In the genomic region with DNA sequence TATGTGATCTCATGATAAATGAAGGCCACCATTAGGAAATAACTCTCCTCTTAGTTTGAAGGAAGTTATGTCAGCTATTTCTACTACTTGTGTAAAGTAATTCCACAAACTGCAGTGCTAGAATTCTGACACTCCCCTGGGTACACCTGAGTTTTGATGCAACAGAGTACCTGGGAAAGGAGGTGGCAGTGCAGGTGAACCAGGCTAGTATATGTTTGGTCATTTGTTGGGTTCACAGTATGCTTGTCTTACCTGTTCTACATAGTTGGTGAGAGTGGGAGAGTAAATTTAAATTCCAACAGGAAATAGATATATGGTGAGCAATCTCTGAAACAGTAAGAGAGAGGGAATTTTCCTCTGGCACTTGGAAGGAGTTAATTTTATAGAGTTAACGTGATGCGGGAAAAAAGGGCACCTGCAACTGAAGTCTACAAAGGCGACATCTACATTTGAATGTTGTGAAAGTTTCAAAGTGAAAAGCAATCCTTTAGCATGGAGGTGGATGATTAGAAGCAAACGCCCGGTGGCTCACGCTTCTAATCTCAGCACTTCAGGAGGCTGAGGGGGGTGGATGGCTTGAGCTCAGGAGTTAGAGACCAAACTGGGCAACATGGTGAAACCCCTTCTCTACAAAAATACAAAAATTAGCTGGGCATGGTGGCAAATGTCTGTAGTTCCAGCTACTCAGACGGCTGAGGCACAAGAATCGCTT, we compare ENCODE assay signal across 27 cellular contexts. TPM values are rescaled to one million over a fixed set of nuclear protein-coding genes. Genes with fewer than 3 reads are reported as not detected.
DNase-seq lines count a peak whose midpoint lies in the region; ATAC-seq and TF ChIP-seq lines count a peak whose summit lies in the region.
"Had no signal": no experiment of that assay in that cellular context is flagged by ENCODE, and none has a peak within 500 bp of the region (broad histone marks: within the 10 kb centered on the region; RNA-seq: fewer than 3 reads in every experiment).

No MANE protein-coding gene starts in this region.

- no peak overlapping the region for H3K23ac ChIP-seq in H9 (ENCODE audit: insufficient read length, low read depth, low read length)
- no peak overlapping the region for H3K23ac ChIP-seq in trophoblast cell (ENCODE audit: low read length)

- H2BK120ac ChIP-seq in H9 (ENCODE audit: low read depth, low read length, poor library complexity, severe bottlenecking) = no peak overlapping the region
- no peak overlapping the region for H2BK120ac ChIP-seq in trophoblast cell (ENCODE audit: insufficient read depth, low read length, poor library complexity)

- no peaks in the 10 kb centered on the region for H3K9me3 ChIP-seq in H9 (ENCODE audit: control insufficient read depth, low read depth, low read length)
- H3K9me3 ChIP-seq in PC-3 (ENCODE audit: low read length) = no peaks in the 10 kb centered on the region
- H3K9me3 ChIP-seq in trophoblast cell (ENCODE audit: insufficient read depth, low read depth, low read length) = no peaks in the 10 kb centered on the region
- no peaks in the 10 kb centered on the region for H3K9me3 ChIP-seq in tibial artery
- H3K9me3 ChIP-seq: pancreas, transverse colon had no signal

- H3K14ac ChIP-seq in H9 (ENCODE audit: insufficient read depth, low read length) (no peak overlapping the region), trophoblast cell (ENCODE audit: low read length) (no peak overlapping the region)

- H3K9me3 Mint-ChIP-seq in H9 = no peaks in the 10 kb centered on the region; a peak in 1 of 5 replicates
- H3K9me3 Mint-ChIP-seq: activated naive CD8-positive, alpha-beta T cell treated with anti-CD3 and anti-CD28 coated beads, Interleukin-2, amount 10 ng/mL, durations not matched to agents 7 days and 5 days; central memory CD8-positive, alpha-beta T cell; dendritic cell treated with granulocyte-macrophage colony-stimulating factor and Interleukin-4, amounts not matched to agents 40 ng/mL and 50 ng/mL, for 4 days; nephron had no signal

- H2AK5ac ChIP-seq in H9 (ENCODE audit: insufficient read length, low read length) = no peak overlapping the region
- H2AK5ac ChIP-seq in trophoblast cell (ENCODE audit: low read length) = no peak overlapping the region

- WGBS in H9 (ENCODE audit: extremely low coverage, insufficient read length, low lambda C conversion rate) = no CpG with 5 or more reads among the region's 8 CpGs
- no CpG with 5 or more reads among the region's 8 CpGs for WGBS in trophoblast cell (ENCODE audit: extremely low coverage, insufficient coverage, insufficient read length)

- H4K12ac ChIP-seq in trophoblast cell (ENCODE audit: low read depth, low read length) = no peak overlapping the region

- CTCF ChIA-PET in PC-3 (lab: Charles Lee) = no interaction called here

- no peaks in the 10 kb centered on the region for H4K20me1 ChIP-seq in H9 (ENCODE audit: control insufficient read depth, insufficient read depth, insufficient read length)
- no peaks in the 10 kb centered on the region for H4K20me1 ChIP-seq in PC-3 (ENCODE audit: low read length)

- peaks cover 59% of the 10 kb centered on the region for H3K27me3 Mint-ChIP-seq in H9 (ENCODE audit: low read depth)
- H3K27me3 Mint-ChIP-seq: activated CD4-positive, alpha-beta T cell treated with anti-CD3 and anti-CD28 coated beads for 36 hours; activated naive CD8-positive, alpha-beta T cell treated with anti-CD3 and anti-CD28 coated beads, Interleukin-2, amount 10 ng/mL, durations not matched to agents 7 days and 5 days; dendritic cell treated with granulocyte-macrophage colony-stimulating factor and Interleukin-4, amounts not matched to agents 40 ng/mL and 50 ng/mL, for 4 days had no signal

- H3K4me3 ChIP-seq in PC-3 (ENCODE audit: low read length) (no peak overlapping the region), trophoblast cell (ENCODE audit: low read depth, low read length) (no peak overlapping the region), tibial artery (no peak overlapping the region)
- H3K4me3 ChIP-seq: lung, pancreas, smooth muscle cell, transverse colon had no signal

- DNase-seq in H9 (peak; percentile 62), PC-3 (peak; percentile 72), epithelial cell of prostate (ENCODE audit: low read depth, low spot score) (peak; percentile 24), trophoblast cell (peak; percentile 30 to 76), tibial artery (no peak), DMS114 treated with DMSO at 0.1 percent for 48 hours (lab: John Stamatoyannopoulos, UW; ENCODE audit: unreplicated experiment) (no peak)
- DNase-seq: activated CD4-positive, alpha-beta T cell treated with anti-CD3 and anti-CD28 coated beads for 36 hours; activated CD8-positive, alpha-beta memory T cell treated with anti-CD3 and anti-CD28 coated beads for 24 hours; activated effector memory CD4-positive, alpha-beta T cell treated with anti-CD3 and anti-CD28 coated beads, Interleukin-2, amount 50 U/mL, for 16 hours; activated naive CD8-positive, alpha-beta T cell treated with anti-CD3 and anti-CD28 coated beads, Interleukin-2, amount 10 ng/mL, durations not matched to agents 7 days and 5 days; C1 segment of cervical spinal cord; GOT3; kidney glomerular epithelial cell; NCI-H1436; NCI-H2081 treated with DMSO at 0.1 percent for 48 hours; NCI-H774; pancreas; RPMI8226; stimulated activated CD4-positive, alpha-beta T cell treated with anti-CD3 and anti-CD28 coated beads, Interleukin-1b, Interleukin-23, amount 100 ng/mL, for 48 hours; transverse colon had no signal

- H3K79me2 ChIP-seq in H9 (ENCODE audit: insufficient read depth, low read length) = no peaks in the 10 kb centered on the region
- no peaks in the 10 kb centered on the region for H3K79me2 ChIP-seq in PC-3 (ENCODE audit: low read length)
- no peaks in the 10 kb centered on the region for H3K79me2 ChIP-seq in trophoblast cell (ENCODE audit: control insufficient read depth, insufficient read depth, low read length, poor library complexity)

- H3K18ac ChIP-seq in H9 (ENCODE audit: insufficient read length, low read depth, low read length) (no peak overlapping the region), trophoblast cell (ENCODE audit: low read length) (no peak overlapping the region)

- H3K4me1 ChIP-seq in H9 (ENCODE audit: insufficient read depth, low read length) (peaks cover 3% of the 10 kb centered on the region), PC-3 (ENCODE audit: insufficient read depth, low read length) (peaks cover 35% of the 10 kb centered on the region), trophoblast cell (ENCODE audit: control insufficient read depth in 1 of 2, insufficient read depth in 2 of 2, low read length in 2 of 2) (peaks cover 2 to 3% of the 10 kb centered on the region in 2 experiments), tibial artery (no peaks in the 10 kb centered on the region)
- H3K4me1 ChIP-seq: pancreas, transverse colon had no signal

- no peak overlapping the region for H2AFZ ChIP-seq in H9 (ENCODE audit: low read length)
- no peak overlapping the region for H2AFZ ChIP-seq in PC-3 (ENCODE audit: low read length)
- H2AFZ ChIP-seq in trophoblast cell (ENCODE audit: insufficient read depth, low read length, poor library complexity) = no peak overlapping the region

- no peak overlapping the region for H4K8ac ChIP-seq in H9 (replicated peaks; ENCODE audit: insufficient read length, low read depth, low read length)
- H4K8ac ChIP-seq in trophoblast cell (ENCODE audit: low read depth, low read length) = no peak overlapping the region

- H3K4ac ChIP-seq in H9 (ENCODE audit: low read depth, low read length) (no peak overlapping the region), trophoblast cell (ENCODE audit: low read depth, low read length) (no peak overlapping the region)

- H3F3A ChIP-seq in PC-3 (ENCODE audit: low read length, unreplicated experiment) = no peaks in the 10 kb centered on the region

- H3K36me3 ChIP-seq in PC-3 (ENCODE audit: low read depth, low read length) = no peaks in the 10 kb centered on the region
- H3K36me3 ChIP-seq in trophoblast cell (ENCODE audit: control insufficient read depth in 1 of 2, insufficient read depth in 2 of 2, low read length in 2 of 2) = no peaks in the 10 kb centered on the region
- H3K36me3 ChIP-seq in tibial artery = no peaks in the 10 kb centered on the region
- H3K36me3 ChIP-seq: pancreas, transverse colon had no signal

- H3K9ac ChIP-seq in H9 (ENCODE audit: extremely low read depth, insufficient read length, low read length) = no peak overlapping the region
- no peak overlapping the region for H3K9ac ChIP-seq in PC-3 (ENCODE audit: low read length)
- no peak overlapping the region for H3K9ac ChIP-seq in trophoblast cell (ENCODE audit: low read length)

- H3K36me3 Mint-ChIP-seq in H9 (ENCODE audit: insufficient read depth in 1 of 3, low read depth in 3 of 3) = no peaks in the 10 kb centered on the region
- H3K36me3 Mint-ChIP-seq: activated naive CD8-positive, alpha-beta T cell treated with anti-CD3 and anti-CD28 coated beads, Interleukin-2, amount 10 ng/mL, durations not matched to agents 7 days and 5 days had no signal

- H3K27ac ChIP-seq in H9 (ENCODE audit: insufficient read length, low read depth, low read length) (no peak overlapping the region), PC-3 (ENCODE audit: low read length) (peak overlapping the region; percentile 60; the same call in 1 of the 2 replicates), epithelial cell of prostate (peak overlapping the region; percentile 80), trophoblast cell (ENCODE audit: low read depth, low read length) (no peak overlapping the region), tibial artery (no peak overlapping the region)
- H3K27ac ChIP-seq: pancreas, transverse colon had no signal

- H3K4me1 Mint-ChIP-seq in H9 = peaks cover 17 to 26% of the 10 kb centered on the region in 2 experiments
- H3K4me1 Mint-ChIP-seq: activated CD4-positive, alpha-beta T cell treated with anti-CD3 and anti-CD28 coated beads for 36 hours; activated naive CD8-positive, alpha-beta T cell treated with anti-CD3 and anti-CD28 coated beads, Interleukin-2, amount 10 ng/mL, durations not matched to agents 7 days and 5 days; central memory CD8-positive, alpha-beta T cell; nephron had no signal

- POLR2A ChIA-PET in PC-3 (lab: Charles Lee; ENCODE audit: unreplicated experiment) = no interaction called here

- no peaks in the 10 kb centered on the region for H3K27me3 ChIP-seq in H9 (ENCODE audit: insufficient read depth, low read length)
- no peaks in the 10 kb centered on the region for H3K27me3 ChIP-seq in PC-3 (ENCODE audit: low read length)
- H3K27me3 ChIP-seq in trophoblast cell (ENCODE audit: insufficient read depth, low read length) = no peaks in the 10 kb centered on the region
- H3K27me3 ChIP-seq in tibial artery = no peaks in the 10 kb centered on the region
- H3K27me3 ChIP-seq: pancreas, transverse colon had no signal

- H4K91ac ChIP-seq in H9 (ENCODE audit: insufficient read length, low read depth, low read length) = no peak overlapping the region
- no peak overlapping the region for H4K91ac ChIP-seq in trophoblast cell (ENCODE audit: low read depth, low read length)

- intact Hi-C loops in PC-3 (cut with micrococcal nuclease) = loop anchor here (2.0 kb wide), 1 partner anchor 37 kb away; no protein-coding TSS in a partner anchor
- intact Hi-C loops in tibial artery (cut with DNase I; ENCODE audit: low total_unique reads) = no loop called here

- H2BK12ac ChIP-seq in H9 (ENCODE audit: insufficient read length, low read depth, low read length) = no peak overlapping the region
- H2BK12ac ChIP-seq in trophoblast cell (ENCODE audit: low read length) = no peak overlapping the region

- peak overlapping the region in 1 of 2 experiments; percentile 3; a peak in 3 of 5 replicates for H3K4me3 Mint-ChIP-seq in H9
- H3K4me3 Mint-ChIP-seq: activated CD4-positive, alpha-beta T cell treated with anti-CD3 and anti-CD28 coated beads for 36 hours; activated naive CD8-positive, alpha-beta T cell treated with anti-CD3 and anti-CD28 coated beads, Interleukin-2, amount 10 ng/mL, durations not matched to agents 7 days and 5 days; central memory CD8-positive, alpha-beta T cell; dendritic cell treated with granulocyte-macrophage colony-stimulating factor and Interleukin-4, amounts not matched to agents 40 ng/mL and 50 ng/mL, for 4 days; nephron had no signal

- no peak overlapping the region for H4K5ac ChIP-seq in H9 (ENCODE audit: insufficient read length, low read depth, low read length)

- ATAC-seq in PC-3 (peak; percentile 58), HG03175 (IDR thresholded peaks at IDR 0.05; ENCODE audit: unreplicated experiment) (no peak)
- ATAC-seq: activated CD4-positive, alpha-beta T cell treated with anti-CD3 and anti-CD28 coated beads for 36 hours; pancreas had no signal

- H3T11ph ChIP-seq in H9 (ENCODE audit: low read length) = no peak overlapping the region

- no peak for TF ChIP-seq CTCF in H9 (conservative IDR thresholded peaks at IDR 0.05)
- no peak for TF ChIP-seq CTCF in PC-3 (conservative IDR thresholded peaks at IDR 0.05; ENCODE audit: low read depth, low read length)
- TF ChIP-seq CTCF in tibial artery (IDR thresholded peaks at IDR 0.05) = no peak

- peak overlapping the region; percentile 24 for H3K4me2 ChIP-seq in H9 (ENCODE audit: insufficient read depth, insufficient read length, low read length)
- peak overlapping the region; percentile 72 for H3K4me2 ChIP-seq in PC-3 (ENCODE audit: low read length)
- H3K4me2 ChIP-seq in trophoblast cell (ENCODE audit: low read length) = no peak overlapping the region
- H3K4me2 ChIP-seq: smooth muscle cell had no signal

- H3K56ac ChIP-seq in H9 (ENCODE audit: insufficient read length, low read depth, low read length) = no peak overlapping the region

- H2BK15ac ChIP-seq in H9 (ENCODE audit: low read depth, low read length) = no peak overlapping the region

- H3K23me2 ChIP-seq in H9 (ENCODE audit: insufficient read length, low read depth, low read length, poor library complexity, severe bottlenecking) = no peaks in the 10 kb centered on the region

- H3K79me1 ChIP-seq in H9 (ENCODE audit: insufficient read depth, low read depth, low read length, poor library complexity, severe bottlenecking) (no peaks in the 10 kb centered on the region), trophoblast cell (ENCODE audit: low read length) (no peaks in the 10 kb centered on the region)

- H2BK20ac ChIP-seq in H9 (ENCODE audit: low read depth, low read length, poor library complexity, severe bottlenecking) = no peak overlapping the region

- BruUV-seq in PC-3 (replicated peaks; lab: Mats Ljungman, UMichigan) = no TSS peak

- no peaks in the 10 kb centered on the region for H3K9me2 ChIP-seq in PC-3 (replicated peaks; ENCODE audit: low read length)

- H2BK5ac ChIP-seq in H9 (ENCODE audit: insufficient read length, low read length) = no peak overlapping the region
- H2BK5ac ChIP-seq in trophoblast cell (ENCODE audit: low read depth, low read length, poor library complexity) = no peak overlapping the region

- H3K27ac Mint-ChIP-seq in H9 = peak overlapping the region in 2 of 3 experiments; percentile 0 to 33; a peak in 4 of 7 replicates
- H3K27ac Mint-ChIP-seq: activated CD4-positive, alpha-beta T cell treated with anti-CD3 and anti-CD28 coated beads for 36 hours; activated naive CD8-positive, alpha-beta T cell treated with anti-CD3 and anti-CD28 coated beads, Interleukin-2, amount 10 ng/mL, durations not matched to agents 7 days and 5 days; dendritic cell treated with granulocyte-macrophage colony-stimulating factor and Interleukin-4, amounts not matched to agents 40 ng/mL and 50 ng/mL, for 4 days; nephron had no signal

RNA-seq across cellular contexts. Expression of gene SLC10A6, which starts 8.3 kb away (rescaled TPM):
- total RNA-seq in H9 (2021) = not detected in 2 replicates
- not detected in 2 replicates for total RNA-seq in PC-3 (2014; rRNA removed)
- 0.04 and 0.06 TPM in 2 replicates for polyA plus RNA-seq in trophoblast cell (2013)
- total RNA-seq: activated CD4-positive, alpha-beta T cell treated with anti-CD3 and anti-CD28 coated beads for 36 hours; activated naive CD8-positive, alpha-beta T cell treated with anti-CD3 and anti-CD28 coated beads, Interleukin-2, amount 10 ng/mL, durations not matched to agents 7 days and 5 days; T-helper 2 cell treated with Interferon-gamma antibody and Interleukin-4, amounts not matched to agents 100 ng/mL and 5 ng/mL, for 36 hours had no signal
- polyA plus RNA-seq: smooth muscle cell had no signal

RNA-seq across cellular contexts. Expression of gene C4orf36, which starts 34.7 kb away (rescaled TPM):
- 1.8 and 2.2 TPM in 2 replicates for total RNA-seq in H9 (2021)
- 1.8 and 2.0 TPM in 2 replicates for total RNA-seq in PC-3 (2014; rRNA removed)
- polyA plus RNA-seq in trophoblast cell (2013) = 0.68 and 0.76 TPM in 2 replicates
- total RNA-seq: activated CD4-positive, alpha-beta T cell treated with anti-CD3 and anti-CD28 coated beads for 36 hours; T-helper 2 cell treated with Interferon-gamma antibody and Interleukin-4, amounts not matched to agents 100 ng/mL and 5 ng/mL, for 36 hours had no signal
- polyA plus RNA-seq: smooth muscle cell had no signal

Comparison
In these comparisons a context has a peak if more than half of its experiments do, and no peak if none do; other contexts are left out.
1. DNase-seq: peak in H9 (single experiment), PC-3 (single experiment), epithelial cell of prostate (single experiment) and trophoblast cell (2 of 2); none in tibial artery (0 of 2) and DMS114 treated with DMSO at 0.1 percent for 48 hours (single experiment).
2. H3K27ac ChIP-seq: peak in PC-3 (single experiment) and epithelial cell of prostate (single experiment); none in H9 (single experiment), trophoblast cell (single experiment) and tibial artery (0 of 2).